In the genomic region with DNA sequence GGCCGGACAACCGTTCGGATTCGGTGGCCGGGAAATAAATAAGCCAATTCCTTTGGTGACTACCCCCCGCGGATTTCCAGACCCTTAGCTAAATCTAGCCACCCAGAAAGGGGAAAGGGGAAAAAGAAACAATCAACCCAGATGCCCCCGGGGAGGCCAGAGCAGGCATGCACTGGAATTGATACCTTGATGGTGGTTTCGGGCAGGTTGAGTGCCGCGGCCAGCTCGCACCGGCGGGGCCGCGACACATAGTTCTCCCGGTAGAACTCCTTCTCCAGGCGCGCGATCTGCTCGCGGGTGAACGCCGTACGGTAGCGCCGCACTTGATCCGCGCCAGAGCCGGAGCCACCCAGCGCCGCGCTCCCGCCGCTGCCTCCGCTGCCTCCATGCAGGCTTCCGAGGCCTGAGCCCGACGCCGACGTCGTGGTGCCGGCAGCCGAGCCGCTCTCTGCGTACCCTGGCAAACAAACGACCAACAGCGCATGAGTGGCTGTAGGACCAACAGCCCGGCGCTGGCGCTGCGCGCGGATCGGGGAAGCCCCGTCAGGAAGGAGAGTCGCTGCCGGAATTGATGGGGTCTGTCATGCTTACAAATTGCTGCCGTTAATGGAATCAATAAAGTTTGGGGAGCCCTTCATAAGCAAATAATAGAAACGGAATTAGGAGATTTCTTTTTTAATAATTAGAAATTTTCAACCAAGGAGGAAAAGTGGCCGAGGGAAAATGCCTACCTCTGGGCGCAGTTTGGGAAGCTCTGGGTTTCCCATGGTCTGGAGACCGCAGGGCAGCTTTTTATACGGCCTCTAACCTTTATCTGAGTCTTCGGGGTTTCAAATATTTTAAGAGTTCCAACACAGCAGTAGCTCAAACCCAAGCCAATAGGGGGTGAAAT, we compare ENCODE assay signal across 11 cellular contexts. TPM values are rescaled to one million over a fixed set of nuclear protein-coding genes. Genes with fewer than 3 reads are reported as not detected.
A peak's percentile ranks its signal among the peaks of the same experiment; 100 is the strongest.
DNase-seq lines count a peak whose midpoint lies in the region; ATAC-seq and TF ChIP-seq lines count a peak whose summit lies in the region.
"Had no signal": no experiment of that assay in that cellular context is flagged by ENCODE, and none has a peak within 500 bp of the region (broad histone marks: within the 10 kb centered on the region; RNA-seq: fewer than 3 reads in every experiment).

No MANE protein-coding gene starts in this region.

- H3K27ac ChIP-seq in esophagus squamous epithelium = no peak overlapping the region
- H3K27ac ChIP-seq in esophagus muscularis mucosa (replicated peaks in 1 of 4) = no peak overlapping the region

- ATAC-seq in naive B cell (ENCODE audit: low read depth in 2 of 2) (no peak), HG03442 (IDR thresholded peaks at IDR 0.05; ENCODE audit: unreplicated experiment) (no peak)

- TF ChIP-seq POLR2A in esophagus squamous epithelium (IDR thresholded peaks at IDR 0.05) = no peak
- TF ChIP-seq POLR2A in esophagus muscularis mucosa (IDR thresholded peaks at IDR 0.05; ENCODE audit: low read depth) = no peak

- peaks cover 41% of the 10 kb centered on the region for H3K9me3 Mint-ChIP-seq in activated naive CD8-positive, alpha-beta T cell treated with anti-CD3 and anti-CD28 coated beads for 36 hours
- H3K9me3 Mint-ChIP-seq in naive B cell = peaks cover 5 to 58% (median 40%) of the 10 kb centered on the region in 7 donors

- H3K4me3 ChIP-seq in BE2C (ENCODE audit: low read depth, low read length) = peak overlapping the region; percentile 34
- H3K4me3 ChIP-seq in esophagus squamous epithelium = no peak overlapping the region
- no peak overlapping the region for H3K4me3 ChIP-seq in esophagus muscularis mucosa

- TF ChIP-seq CTCF in BE2C (IDR thresholded peaks at IDR 0.05; ENCODE audit: low read depth, low read length) (no peak), esophagus squamous epithelium (IDR thresholded peaks at IDR 0.05) (no peak), esophagus muscularis mucosa (IDR thresholded peaks at IDR 0.05) (no peak)

- DNase-seq in BE2C (peak; percentile 62), naive B cell (no peak), esophagus squamous epithelium (lab: John Stamatoyannopoulos, UW) (no peak), esophagus muscularis mucosa (ENCODE audit: extremely low spot score) (no peak)
- no peak for DNase-seq in activated naive CD8-positive, alpha-beta T cell treated with anti-CD3 and anti-CD28 coated beads for 36 hours
- DNase-seq in activated CD4-positive, CD25-positive, alpha-beta regulatory T cell (lab: John Stamatoyannopoulos, UW) = no peak

- H3K9me3 ChIP-seq in BE2C (no peaks in the 10 kb centered on the region; the same call in 1 of the 2 replicates), ES-I3 (ENCODE audit: control insufficient read depth, insufficient read depth, low read length) (no peaks in the 10 kb centered on the region), esophagus squamous epithelium (peaks cover 0 to 20% (median 13%) of the 10 kb centered on the region in 3 donors), esophagus muscularis mucosa (peaks cover 0 to 3% (median 0%) of the 10 kb centered on the region in 4 donors)

- peaks cover 92% of the 10 kb centered on the region for H3K27me3 Mint-ChIP-seq in activated naive CD8-positive, alpha-beta T cell treated with anti-CD3 and anti-CD28 coated beads for 36 hours
- peaks cover 61 to 76% (median 62%) of the 10 kb centered on the region in 3 donors for H3K27me3 Mint-ChIP-seq in naive B cell

- H3K27me3 ChIP-seq in BE2C (peaks cover 81% of the 10 kb centered on the region), esophagus squamous epithelium (peaks cover 65 to 100% (median 81%) of the 10 kb centered on the region in 4 donors), esophagus muscularis mucosa (peaks cover 0 to 100% (median 91%) of the 10 kb centered on the region in 4 donors)

- 16 to 19% methylated on average over 19 to 25 of the region's 65 CpGs for WGBS in esophagus squamous epithelium, 2 donors
- 9% methylated on average over 25 of the region's 65 CpGs for WGBS in esophagus muscularis mucosa

- H3K4me1 ChIP-seq in BE2C = no peaks in the 10 kb centered on the region
- no peaks in the 10 kb centered on the region for H3K4me1 ChIP-seq in ES-I3 (ENCODE audit: insufficient read depth, low read length)
- H3K4me1 ChIP-seq in esophagus squamous epithelium = peaks cover 0 to 67% (median 13%) of the 10 kb centered on the region in 3 donors
- H3K4me1 ChIP-seq in esophagus muscularis mucosa = peaks cover 23 to 63% (median 61%) of the 10 kb centered on the region in 4 donors

- peak overlapping the region; percentile 48 for H3K27ac Mint-ChIP-seq in activated naive CD8-positive, alpha-beta T cell treated with anti-CD3 and anti-CD28 coated beads for 36 hours
- peak overlapping the region in 4 of 6 donors; percentile 84 to 96 (median 92) for H3K27ac Mint-ChIP-seq in naive B cell

- H3K9ac ChIP-seq in ES-I3 (ENCODE audit: low read depth, low read length) = peak overlapping the region; percentile 24; the same call in 1 of the 2 replicates

- intact Hi-C loops in esophagus squamous epithelium (cut with DNase I) = loop anchor here (10.0 kb wide), 1 partner anchor 717 kb away; no protein-coding TSS in a partner anchor
- intact Hi-C loops in esophagus muscularis mucosa (cut with DNase I) = loop anchor here (10.0 kb wide), 1 partner anchor 1747 kb away; the partner anchor contains the start of gene SP9

- peaks cover 40% of the 10 kb centered on the region for H3K36me3 Mint-ChIP-seq in activated naive CD8-positive, alpha-beta T cell treated with anti-CD3 and anti-CD28 coated beads for 36 hours
- peaks cover 11 to 15% of the 10 kb centered on the region in 2 donors for H3K36me3 Mint-ChIP-seq in naive B cell

- peaks cover 16% of the 10 kb centered on the region for H3K4me1 Mint-ChIP-seq in activated naive CD8-positive, alpha-beta T cell treated with anti-CD3 and anti-CD28 coated beads for 36 hours
- peaks cover 7 to 17% (median 14%) of the 10 kb centered on the region in 3 donors for H3K4me1 Mint-ChIP-seq in naive B cell

- no peak for TF ChIP-seq EP300 in esophagus muscularis mucosa (IDR thresholded peaks at IDR 0.05)

- no peaks in the 10 kb centered on the region for H3K36me3 ChIP-seq in BE2C
- H3K36me3 ChIP-seq in ES-I3 (ENCODE audit: insufficient read depth, low read length) = no peaks in the 10 kb centered on the region
- no peaks in the 10 kb centered on the region for H3K36me3 ChIP-seq in esophagus squamous epithelium
- no peaks in the 10 kb centered on the region for H3K36me3 ChIP-seq in esophagus muscularis mucosa

- no peak overlapping the region for H3K4me3 Mint-ChIP-seq in activated naive CD8-positive, alpha-beta T cell treated with anti-CD3 and anti-CD28 coated beads for 36 hours
- peak overlapping the region in 4 of 8 donors; percentile 29 to 75 (median 70) for H3K4me3 Mint-ChIP-seq in naive B cell

RNA-seq across cellular contexts. Expression of gene EVX2, which starts 1.5 kb away (rescaled TPM):
- 0.11 TPM for polyA plus RNA-seq in BE2C (2012; ENCODE audit: insufficient read depth, insufficient read length, low read depth)
- total RNA-seq in activated naive CD8-positive, alpha-beta T cell treated with anti-CD3 and anti-CD28 coated beads for 36 hours = not detected
- not detected for polyA plus RNA-seq in naive B cell (ENCODE audit: low read depth in 6 of 6)
- total RNA-seq in esophagus squamous epithelium (not detected), esophagus muscularis mucosa (under 1 TPM in 1 of 4 donors, not detected in 3; 0.11 TPM)
- total RNA-seq: lower leg skin, MCF 10A, progenitor cell of endocrine pancreas had no signal

RNA-seq across cellular contexts. Expression of gene HOXD13, which starts 10.3 kb away (rescaled TPM):
- polyA plus RNA-seq in BE2C (2012; ENCODE audit: insufficient read depth, insufficient read length, low read depth) = 0.51 TPM
- total RNA-seq in activated naive CD8-positive, alpha-beta T cell treated with anti-CD3 and anti-CD28 coated beads for 36 hours = not detected
- not detected for polyA plus RNA-seq in naive B cell (ENCODE audit: low read depth in 6 of 6)
- total RNA-seq in esophagus squamous epithelium = not detected
- total RNA-seq in esophagus muscularis mucosa = not detected
- total RNA-seq: MCF 10A, progenitor cell of endocrine pancreas had no signal

RNA-seq across cellular contexts. Expression of gene HOXD12, which starts 17.4 kb away (rescaled TPM):
- not detected for polyA plus RNA-seq in BE2C (2012; ENCODE audit: insufficient read depth, insufficient read length, low read depth)
- total RNA-seq in activated naive CD8-positive, alpha-beta T cell treated with anti-CD3 and anti-CD28 coated beads for 36 hours = not detected
- not detected for polyA plus RNA-seq in naive B cell (ENCODE audit: low read depth in 6 of 6)
- not detected for total RNA-seq in esophagus squamous epithelium
- not detected for total RNA-seq in esophagus muscularis mucosa
- total RNA-seq: MCF 10A, progenitor cell of endocrine pancreas had no signal

RNA-seq across cellular contexts. Expression of gene HOXD11, which starts 24.8 kb away (rescaled TPM):
- not detected for polyA plus RNA-seq in BE2C (2012; ENCODE audit: insufficient read depth, insufficient read length, low read depth)
- not detected for total RNA-seq in activated naive CD8-positive, alpha-beta T cell treated with anti-CD3 and anti-CD28 coated beads for 36 hours
- not detected for polyA plus RNA-seq in naive B cell (ENCODE audit: low read depth in 6 of 6)
- not detected for total RNA-seq in esophagus squamous epithelium
- not detected for total RNA-seq in esophagus muscularis mucosa
- total RNA-seq: MCF 10A, progenitor cell of endocrine pancreas had no signal

RNA-seq across cellular contexts. Expression of gene HOXD10, which starts 34.3 kb away (rescaled TPM):
- polyA plus RNA-seq in BE2C (2012; ENCODE audit: insufficient read depth, insufficient read length, low read depth) = 0.94 TPM
- not detected for total RNA-seq in activated naive CD8-positive, alpha-beta T cell treated with anti-CD3 and anti-CD28 coated beads for 36 hours
- not detected for polyA plus RNA-seq in naive B cell (ENCODE audit: low read depth in 6 of 6)
- under 1 TPM in 2 of 4 donors, not detected in 2; 0.22 to 0.38 TPM for total RNA-seq in esophagus squamous epithelium
- total RNA-seq in esophagus muscularis mucosa = under 1 TPM in 2 of 4 donors, not detected in 2; 0.42 to 0.50 TPM
- total RNA-seq: MCF 10A, progenitor cell of endocrine pancreas had no signal
